In genomic region chr3:55172913-55173312, GRCh38 we compare ENCODE assay signal across 20 cellular contexts.
A peak's percentile ranks its signal among the peaks of the same experiment; 100 is the strongest.
DNase-seq lines count a peak whose midpoint lies in the region; ATAC-seq, FAIRE-seq and TF ChIP-seq lines count a peak whose summit lies in the region.
"Had no signal": no experiment of that assay in that cellular context is flagged by ENCODE, and none has a peak within 500 bp of the region (broad histone marks: within the 10 kb centered on the region; RNA-seq: fewer than 3 reads in every experiment).

No MANE protein-coding gene starts in this region.

- no peak overlapping the region for H2BK120ac ChIP-seq in mesendoderm (ENCODE audit: low read depth, low read length)

- H3K4me3 Mint-ChIP-seq in astrocyte (ENCODE audit: unreplicated experiment): no peak overlapping the region
- H3K4me3 Mint-ChIP-seq in neural crest cell: no peak overlapping the region
- H3K4me3 Mint-ChIP-seq in activated CD8-positive, alpha-beta T cell treated with anti-CD3 and anti-CD28 coated beads, Interleukin-2, amount 10 ng/mL, durations not matched to agents 7 days and 5 days: no peak overlapping the region
- H3K4me3 Mint-ChIP-seq in GM23338: no peak overlapping the region
- H3K4me3 Mint-ChIP-seq: CD8-positive, alpha-beta memory T cell; HFFc6 had no signal

- no peak overlapping the region for H3K4me2 ChIP-seq in astrocyte (ENCODE audit: low read length)
- no peak overlapping the region for H3K4me2 ChIP-seq in mesendoderm (ENCODE audit: low read length)
- no peak overlapping the region for H3K4me2 ChIP-seq in GM23338
- H3K4me2 ChIP-seq: BLaER1 had no signal

- no peaks in the 10 kb centered on the region for H3K4me1 ChIP-seq in HEK293 (ENCODE audit: control insufficient read depth, insufficient read depth, low read length)
- peaks cover 28% of the 10 kb centered on the region for H3K4me1 ChIP-seq in astrocyte (ENCODE audit: insufficient read depth, low read length)
- H3K4me1 ChIP-seq in mesendoderm (ENCODE audit: control insufficient read depth, low read depth, low read length): no peaks in the 10 kb centered on the region
- no peaks in the 10 kb centered on the region for H3K4me1 ChIP-seq in GM23338 (ENCODE audit: insufficient read depth)
- H3K4me1 ChIP-seq: BLaER1, Caco-2, HAP-1 had no signal

- H3K27ac ChIP-seq in HEK293 (ENCODE audit: extremely low read depth, low read depth, low read length) (no peak overlapping the region), astrocyte (ENCODE audit: low read depth, low read length) (no peak overlapping the region), mesendoderm (ENCODE audit: low read depth, low read length) (no peak overlapping the region), GM23338 (ENCODE audit: low read depth) (no peak overlapping the region)
- H3K27ac ChIP-seq: BLaER1, HL-60 had no signal

- H3K36me3 Mint-ChIP-seq in astrocyte (ENCODE audit: low read depth, unreplicated experiment): peaks cover 3% of the 10 kb centered on the region
- no peaks in the 10 kb centered on the region for H3K36me3 Mint-ChIP-seq in neural crest cell (ENCODE audit: low read depth)
- H3K36me3 Mint-ChIP-seq in activated CD8-positive, alpha-beta T cell treated with anti-CD3 and anti-CD28 coated beads, Interleukin-2, amount 10 ng/mL, durations not matched to agents 7 days and 5 days (ENCODE audit: low read depth): no peaks in the 10 kb centered on the region
- no peaks in the 10 kb centered on the region for H3K36me3 Mint-ChIP-seq in GM23338 (ENCODE audit: low read depth)
- H3K36me3 Mint-ChIP-seq: CD8-positive, alpha-beta memory T cell had no signal

- H3K79me2 ChIP-seq in astrocyte (ENCODE audit: insufficient read depth, low read length) (no peaks in the 10 kb centered on the region), mesendoderm (ENCODE audit: control insufficient read depth, insufficient read depth, low read length) (no peaks in the 10 kb centered on the region), GM23338 (replicated peaks; ENCODE audit: insufficient read depth) (no peaks in the 10 kb centered on the region)

- no peak overlapping the region for H3K4me3 ChIP-seq in HEK293 (ENCODE audit: low read depth, low read length)
- H3K4me3 ChIP-seq in astrocyte (ENCODE audit: insufficient read depth, low read depth, low read length): no peak overlapping the region
- no peak overlapping the region for H3K4me3 ChIP-seq in mesendoderm (ENCODE audit: low read length)
- no peak overlapping the region for H3K4me3 ChIP-seq in GM23338
- H3K4me3 ChIP-seq: BLaER1, HAP-1 had no signal

- no peak overlapping the region for H3K18ac ChIP-seq in mesendoderm (ENCODE audit: low read length)

- H4K5ac ChIP-seq in mesendoderm (ENCODE audit: low read length): no peak overlapping the region

- H4K20me1 ChIP-seq in astrocyte (ENCODE audit: insufficient read depth, low read length) (no peaks in the 10 kb centered on the region), GM23338 (replicated peaks; ENCODE audit: insufficient read depth) (no peaks in the 10 kb centered on the region)
- H4K20me1 ChIP-seq: BLaER1 had no signal

- no CpG with 5 or more reads among the region's 4 CpGs for WGBS in mesendoderm (ENCODE audit: extremely low coverage, insufficient coverage, low lambda C conversion rate)

- H2BK5ac ChIP-seq in mesendoderm (ENCODE audit: low read length): no peak overlapping the region

- no peak for ATAC-seq in activated CD8-positive, alpha-beta T cell treated with anti-CD3 and anti-CD28 coated beads, Interleukin-2, amount 10 ng/mL, durations not matched to agents 7 days and 5 days
- ATAC-seq in GM23338: no peak
- ATAC-seq in GM21360 (IDR thresholded peaks at IDR 0.05; ENCODE audit: unreplicated experiment): no peak

- no peak for TF ChIP-seq CTCF in HEK293 (tag by site-specific recombination; IDR thresholded peaks at IDR 0.05)
- no peak for TF ChIP-seq CTCF in astrocyte (IDR thresholded peaks at IDR 0.05; ENCODE audit: insufficient read depth, low read depth, low read length)
- TF ChIP-seq CTCF in neural crest cell (conservative IDR thresholded peaks at IDR 0.05): no peak
- no peak for TF ChIP-seq CTCF in GM23338 (conservative IDR thresholded peaks at IDR 0.05; ENCODE audit: low read depth in 2 of 2)

- H3K27ac Mint-ChIP-seq in astrocyte (ENCODE audit: unreplicated experiment) (peak overlapping the region; percentile 5), neural crest cell (ENCODE audit: unreplicated experiment) (peak overlapping the region; percentile 79), GM23338 (no peak overlapping the region)
- H3K27ac Mint-ChIP-seq in activated CD8-positive, alpha-beta T cell treated with anti-CD3 and anti-CD28 coated beads, Interleukin-2, amount 10 ng/mL, durations not matched to agents 7 days and 5 days: no peak overlapping the region
- H3K27ac Mint-ChIP-seq: CD8-positive, alpha-beta memory T cell had no signal

- no peaks in the 10 kb centered on the region for H3K9me2 ChIP-seq in GM23338 (ENCODE audit: insufficient read depth)

- no peaks in the 10 kb centered on the region for H3K9me3 ChIP-seq in HEK293 (ENCODE audit: control insufficient read depth, insufficient read depth, low read depth, low read length)
- H3K9me3 ChIP-seq in astrocyte (ENCODE audit: insufficient read depth, low read depth, low read length): no peaks in the 10 kb centered on the region
- H3K9me3 ChIP-seq: BLaER1, Caco-2, HAP-1 had no signal

- POLR2A ChIA-PET in HEK293 (lab: Yijun Ruan, JAX): interaction anchor here (1.3 kb wide), 1 partner anchor 13 kb away, joined by 3 read pairs; no protein-coding TSS in a partner anchor
- POLR2A ChIA-PET in activated CD8-positive, alpha-beta T cell treated with anti-CD3 and anti-CD28 coated beads, Interleukin-2, amount 10 ng/mL, durations not matched to agents 7 days and 5 days (lab: Charles Lee): no interaction called here

- H3K36me3 ChIP-seq in HEK293 (ENCODE audit: control insufficient read depth in 2 of 2, insufficient read depth in 1 of 2, low read length in 2 of 2): no peaks in the 10 kb centered on the region
- no peaks in the 10 kb centered on the region for H3K36me3 ChIP-seq in astrocyte (ENCODE audit: insufficient read depth, low read length)
- no peaks in the 10 kb centered on the region for H3K36me3 ChIP-seq in mesendoderm (ENCODE audit: control insufficient read depth, insufficient read depth, low read length)
- no peaks in the 10 kb centered on the region for H3K36me3 ChIP-seq in GM23338 (ENCODE audit: insufficient read depth)
- H3K36me3 ChIP-seq: BLaER1, HAP-1 had no signal

- no peaks in the 10 kb centered on the region for H3K79me1 ChIP-seq in mesendoderm (ENCODE audit: low read length)

- H3K9me3 Mint-ChIP-seq in astrocyte (ENCODE audit: unreplicated experiment) (peaks cover 14% of the 10 kb centered on the region), neural crest cell (peaks cover 3% of the 10 kb centered on the region), GM23338 (no peaks in the 10 kb centered on the region)
- H3K9me3 Mint-ChIP-seq in activated CD8-positive, alpha-beta T cell treated with anti-CD3 and anti-CD28 coated beads, Interleukin-2, amount 10 ng/mL, durations not matched to agents 7 days and 5 days (ENCODE audit: insufficient read depth): no peaks in the 10 kb centered on the region

- DNase-seq in LHCN-M2 (ENCODE audit: low read depth) (peak; percentile 67), astrocyte (ENCODE audit: low read depth) (peak; percentile 43), neural crest cell (ENCODE audit: low read depth, low spot score) (no peak), mesendoderm (no peak), GM23338 (ENCODE audit: low spot score) (no peak)
- no peak for DNase-seq in activated CD8-positive, alpha-beta T cell treated with anti-CD3 and anti-CD28 coated beads, Interleukin-2, amount 10 ng/mL, durations not matched to agents 7 days and 5 days
- DNase-seq: 8988T; AML-193; Caco-2; CD8-positive, alpha-beta memory T cell; DND-41; GDM1; HFFc6 had no signal

- H3K56ac ChIP-seq in mesendoderm (ENCODE audit: low read length): no peak overlapping the region

- H2AFZ ChIP-seq in astrocyte (ENCODE audit: low read depth, low read length): no peak overlapping the region
- no peak overlapping the region for H2AFZ ChIP-seq in GM23338

- H3K4me1 Mint-ChIP-seq in astrocyte (ENCODE audit: low read depth, unreplicated experiment): peaks cover 15% of the 10 kb centered on the region
- peaks cover 6% of the 10 kb centered on the region for H3K4me1 Mint-ChIP-seq in neural crest cell
- H3K4me1 Mint-ChIP-seq in activated CD8-positive, alpha-beta T cell treated with anti-CD3 and anti-CD28 coated beads, Interleukin-2, amount 10 ng/mL, durations not matched to agents 7 days and 5 days (ENCODE audit: low read depth): no peaks in the 10 kb centered on the region
- peaks cover 1% of the 10 kb centered on the region; the same call in 2 of the 3 replicates for H3K4me1 Mint-ChIP-seq in GM23338
- H3K4me1 Mint-ChIP-seq: CD8-positive, alpha-beta memory T cell had no signal

- no peak overlapping the region for H3K9ac ChIP-seq in astrocyte (ENCODE audit: low read length)
- no peak overlapping the region for H3K9ac ChIP-seq in mesendoderm (ENCODE audit: low read length)
- H3K9ac ChIP-seq: BLaER1 had no signal

- H3F3A ChIP-seq in GM23338 (replicated peaks; ENCODE audit: low read depth): no peaks in the 10 kb centered on the region

- H3K23ac ChIP-seq in mesendoderm (ENCODE audit: low read length): no peak overlapping the region

- FAIRE-seq in astrocyte (lab: Jason Lieb, UNC): no peak
- FAIRE-seq: GM12892, H1 had no signal

- no peaks in the 10 kb centered on the region for H3K27me3 Mint-ChIP-seq in astrocyte (ENCODE audit: low read depth, unreplicated experiment)
- H3K27me3 Mint-ChIP-seq in neural crest cell (ENCODE audit: low read depth): no peaks in the 10 kb centered on the region
- H3K27me3 Mint-ChIP-seq in activated CD8-positive, alpha-beta T cell treated with anti-CD3 and anti-CD28 coated beads, Interleukin-2, amount 10 ng/mL, durations not matched to agents 7 days and 5 days (ENCODE audit: low read depth): no peaks in the 10 kb centered on the region
- H3K27me3 Mint-ChIP-seq in GM23338 (ENCODE audit: insufficient read depth, low read depth, poor library complexity): peaks cover 4% of the 10 kb centered on the region
- H3K27me3 Mint-ChIP-seq: CD8-positive, alpha-beta memory T cell had no signal

- H4K8ac ChIP-seq in mesendoderm (ENCODE audit: low read depth, low read length): no peak overlapping the region

- no peak overlapping the region for H2AK5ac ChIP-seq in mesendoderm (ENCODE audit: low read length)

- H3K4ac ChIP-seq in mesendoderm (ENCODE audit: low read depth, low read length): no peak overlapping the region

- CTCF ChIA-PET in HEK293 (lab: Yijun Ruan, JAX): interaction anchor here (1.0 kb wide), 1 partner anchor 8 kb away, joined by 4 read pairs; no protein-coding TSS in a partner anchor
- CTCF ChIA-PET in activated CD8-positive, alpha-beta T cell treated with anti-CD3 and anti-CD28 coated beads, Interleukin-2, amount 10 ng/mL, durations not matched to agents 7 days and 5 days (lab: Charles Lee): interaction anchor here (0.6 kb wide), 1 partner anchor 67 kb away, joined by 3 read pairs; no protein-coding TSS in a partner anchor

- H3K27me3 ChIP-seq in astrocyte (ENCODE audit: insufficient read depth, low read length): no peaks in the 10 kb centered on the region
- H3K27me3 ChIP-seq in mesendoderm (ENCODE audit: insufficient read depth, low read length, poor library complexity): no peaks in the 10 kb centered on the region
- H3K27me3 ChIP-seq in GM23338 (ENCODE audit: insufficient read depth): no peaks in the 10 kb centered on the region
- H3K27me3 ChIP-seq: BLaER1 had no signal

- no peak overlapping the region for H2BK15ac ChIP-seq in mesendoderm (replicated peaks; ENCODE audit: low read depth)

Comparison
In these comparisons a context has a peak if more than half of its experiments do, and no peak if none do; other contexts are left out.
1. DNase-seq: peak in LHCN-M2 (single experiment) and astrocyte (single experiment); none in neural crest cell (single experiment), mesendoderm (single experiment), activated CD8-positive, alpha-beta T cell treated with anti-CD3 and anti-CD28 coated beads, Interleukin-2, amount 10 ng/mL, durations not matched to agents 7 days and 5 days (single experiment) and GM23338 (single experiment).
2. H3K27ac Mint-ChIP-seq: peak in astrocyte (single experiment) and neural crest cell (single experiment); none in activated CD8-positive, alpha-beta T cell treated with anti-CD3 and anti-CD28 coated beads, Interleukin-2, amount 10 ng/mL, durations not matched to agents 7 days and 5 days (single experiment) and GM23338 (single experiment).